23 cellular contexts compared by ENCODE assay signal in genomic region chr3:170695486-170696069, GRCh38.
"Had no signal": no experiment of that assay in that cellular context is flagged by ENCODE, and none has a peak within 500 bp of the region (broad histone marks: within the 10 kb centered on the region; RNA-seq: fewer than 3 reads in every experiment).

No MANE protein-coding gene starts in this region.

- H3K27me3 Mint-ChIP-seq: dendritic cell treated with granulocyte-macrophage colony-stimulating factor and Interleukin-4, amounts not matched to agents 40 ng/mL and 50 ng/mL, for 4 days had no signal

- H3K4me1 Mint-ChIP-seq: natural killer cell had no signal

- H3K9me3 ChIP-seq: left ventricle myocardium inferior, ovary, prostate gland, thyroid gland had no signal

- H3K36me3 Mint-ChIP-seq: natural killer cell had no signal

- H3K27ac ChIP-seq: cardiac muscle cell, foreskin keratinocyte, left ventricle myocardium inferior, ovary, prostate gland, thyroid gland had no signal

- DNase-seq: activated CD4-positive, alpha-beta T cell treated with anti-CD3 and anti-CD28 coated beads for 1 hour; activated CD4-positive, alpha-beta T cell treated with anti-CD3 and anti-CD28 coated beads, Interleukin-2, amount 50 U/mL, for 1 hour; activated CD8-positive, alpha-beta T cell treated with anti-CD3 and anti-CD28 coated beads, Interleukin-2, amount 10 ng/mL, durations not matched to agents 7 days and 5 days; activated gamma-delta T cell; activated naive CD4-positive, alpha-beta T cell treated with anti-CD3 and anti-CD28 coated beads, Interleukin-2, amount 50 U/mL, for 16 hours; activated naive CD8-positive, alpha-beta T cell treated with anti-CD3 and anti-CD28 coated beads, Interleukin-2, amount 50 U/mL, for 24 hours; effector CD4-positive, alpha-beta T cell; erythroblast; foreskin keratinocyte; left ventricle myocardium inferior; midbrain; natural killer cell; ovary; stimulated activated CD4-positive, alpha-beta T cell treated with anti-CD3 and anti-CD28 coated beads, Interleukin-4, amount 100 ng/mL, for 24 hours; stimulated activated naive CD8-positive, alpha-beta T cell treated with anti-CD3 and anti-CD28 coated beads, Interleukin-15, Interleukin-2, amounts not matched to agents 100 U/mL and 50 U/mL, for 24 hours; substantia nigra; T-helper 9 cell; thyroid gland had no signal

- H3K4me1 ChIP-seq: prostate gland had no signal

- H3K27me3 ChIP-seq: cardiac muscle cell, foreskin keratinocyte, ovary, thyroid gland had no signal

- ATAC-seq: activated CD8-positive, alpha-beta T cell treated with anti-CD3 and anti-CD28 coated beads, Interleukin-2, amount 10 ng/mL, durations not matched to agents 7 days and 5 days; activated naive CD8-positive, alpha-beta T cell treated with anti-CD3 and anti-CD28 coated beads, Interleukin-2, amount 50 U/mL, for 24 hours; foreskin keratinocyte; natural killer cell; stimulated activated naive CD8-positive, alpha-beta T cell treated with anti-CD3 and anti-CD28 coated beads, Interleukin-15, Interleukin-2, amounts not matched to agents 100 U/mL and 50 U/mL, for 24 hours had no signal

- H3K9me3 Mint-ChIP-seq: activated naive CD8-positive, alpha-beta T cell treated with anti-CD3 and anti-CD28 coated beads, Interleukin-2, amount 50 U/mL, for 24 hours; activated T-helper 1 cell treated with anti-CD3 and anti-CD28 coated beads, Interleukin-12 subunit alpha, Interleukin-12 subunit beta, Interleukin-2, Interleukin-4 antibody, amounts not matched to agents 30 ng/mL and 10 ng/mL and 1 ng/mL, durations not matched to agents 14 hours and 24 hours and 36 hours; dendritic cell treated with granulocyte-macrophage colony-stimulating factor and Interleukin-4, amounts not matched to agents 40 ng/mL and 50 ng/mL, for 4 days; natural killer cell had no signal

- H3K36me3 ChIP-seq: cardiac muscle cell, left ventricle myocardium inferior, ovary, prostate gland, thyroid gland had no signal

- H3K4me3 ChIP-seq: cardiac muscle cell, left ventricle myocardium inferior, ovary, prostate gland, thyroid gland had no signal

- H3K4me3 Mint-ChIP-seq: activated CD8-positive, alpha-beta T cell treated with anti-CD3 and anti-CD28 coated beads, Interleukin-2, amount 10 ng/mL, durations not matched to agents 7 days and 5 days; activated naive CD8-positive, alpha-beta T cell treated with anti-CD3 and anti-CD28 coated beads, Interleukin-2, amount 50 U/mL, for 24 hours; activated T-helper 1 cell treated with anti-CD3 and anti-CD28 coated beads, Interleukin-12 subunit alpha, Interleukin-12 subunit beta, Interleukin-2, Interleukin-4 antibody, amounts not matched to agents 30 ng/mL and 10 ng/mL and 1 ng/mL, durations not matched to agents 14 hours and 24 hours and 36 hours; dendritic cell treated with granulocyte-macrophage colony-stimulating factor and Interleukin-4, amounts not matched to agents 40 ng/mL and 50 ng/mL, for 4 days; natural killer cell had no signal

- FAIRE-seq: endometrium had no signal

- H3K27ac Mint-ChIP-seq: activated CD8-positive, alpha-beta T cell treated with anti-CD3 and anti-CD28 coated beads, Interleukin-2, amount 10 ng/mL, durations not matched to agents 7 days and 5 days; activated naive CD8-positive, alpha-beta T cell treated with anti-CD3 and anti-CD28 coated beads, Interleukin-2, amount 50 U/mL, for 24 hours; activated T-helper 1 cell treated with anti-CD3 and anti-CD28 coated beads, Interleukin-12 subunit alpha, Interleukin-12 subunit beta, Interleukin-2, Interleukin-4 antibody, amounts not matched to agents 30 ng/mL and 10 ng/mL and 1 ng/mL, durations not matched to agents 14 hours and 24 hours and 36 hours; dendritic cell treated with granulocyte-macrophage colony-stimulating factor and Interleukin-4, amounts not matched to agents 40 ng/mL and 50 ng/mL, for 4 days; natural killer cell had no signal
